ENCODE assay signal across 8 cellular contexts in genomic region chr2:184599054-184599874, GRCh38. TPM values are rescaled to one million over a fixed set of nuclear protein-coding genes. Genes with fewer than 3 reads are reported as not detected.
DNase-seq lines count a peak whose midpoint lies in the region; ATAC-seq and TF ChIP-seq lines count a peak whose summit lies in the region.

No MANE protein-coding gene starts in this region.

- peaks cover 9% of the 10 kb centered on the region for H3K4me1 ChIP-seq in skeletal muscle satellite cell (ENCODE audit: control insufficient read depth, insufficient read depth, low read length)

- no peaks in the 10 kb centered on the region for H3K9me3 ChIP-seq in skeletal muscle satellite cell (replicated peaks; ENCODE audit: low read length)

- ATAC-seq in HG02610 (IDR thresholded peaks at IDR 0.05; ENCODE audit: unreplicated experiment) = no peak
- ATAC-seq in HG02840 (IDR thresholded peaks at IDR 0.05; ENCODE audit: low FRiP score, unreplicated experiment) = no peak

- TF ChIP-seq CTCF in GM06990 (IDR thresholded peaks at IDR 0.05; ENCODE audit: insufficient read depth, low read length, poor library complexity, severe bottlenecking) = no peak
- no peak for TF ChIP-seq CTCF in WI38 (IDR thresholded peaks at IDR 0.05; ENCODE audit: low read depth, low read length)

- peak overlapping the region; percentile 96 for H3K4me2 ChIP-seq in skeletal muscle satellite cell (ENCODE audit: low read length)

- H3K9ac ChIP-seq in skeletal muscle satellite cell (ENCODE audit: low read depth, low read length) = peak overlapping the region; percentile 86

- H3K4me3 ChIP-seq in GM06990 (replicated peaks; ENCODE audit: low read depth, low read length) = peak overlapping the region; percentile 72
- H3K4me3 ChIP-seq in WI38 (ENCODE audit: low read depth, low read length) = peak overlapping the region; percentile 67
- peak overlapping the region; percentile 88 for H3K4me3 ChIP-seq in skeletal muscle satellite cell (ENCODE audit: low read length)

- DNase-seq in GM06990 (ENCODE audit: extremely low read depth, insufficient read length) (no peak), HT1080 (ENCODE audit: low read depth) (peak; percentile 39), hepatic stellate cell (ENCODE audit: low spot score) (peak; percentile 31), activated gamma-delta T cell treated with Interleukin-2 at 50 U/mL for 16 hours (no peak)

- H3K36me3 ChIP-seq in GM06990 (ENCODE audit: control insufficient read depth, insufficient read depth, low read length) = no peaks in the 10 kb centered on the region
- H3K36me3 ChIP-seq in skeletal muscle satellite cell (ENCODE audit: insufficient read depth, low read length) = no peaks in the 10 kb centered on the region

- no peaks in the 10 kb centered on the region for H3K27me3 ChIP-seq in GM06990 (replicated peaks; ENCODE audit: control insufficient read depth, insufficient read depth, low read length)
- no peaks in the 10 kb centered on the region for H3K27me3 ChIP-seq in skeletal muscle satellite cell (ENCODE audit: control insufficient read depth, insufficient read depth, low read length)

RNA-seq across cellular contexts. Expression of gene ZNF804A, which starts 0.9 kb away (rescaled TPM):
- total RNA-seq in HT1080 (2014; rRNA removed; shearing (Covaris generic)) = 0.55 and 0.63 TPM in 2 replicates
- 0.26 and 0.27 TPM in 2 replicates for polyA plus RNA-seq in HT1080 (2015; cell fraction: cytosol; rRNA removed)
- polyA plus RNA-seq in HT1080 (2015; cell fraction: nucleus; rRNA removed) = 0.05 and 0.22 TPM in 2 replicates
- 1.5 and 2.6 TPM in 2 replicates for total RNA-seq in skeletal muscle satellite cell (2012; rRNA removed)

Comparison
In these comparisons a context has a peak if more than half of its experiments do, and no peak if none do; other contexts are left out.
1. DNase-seq: peak in HT1080 (single experiment) and hepatic stellate cell (single experiment); none in GM06990 (single experiment) and activated gamma-delta T cell treated with Interleukin-2 at 50 U/mL for 16 hours (single experiment).
2. Peak in every context shown above with its lines, with median percentiles within 50 percentile points of each other: H3K4me3 ChIP-seq.